ENCODE assay signal across 15 cellular contexts in the genomic region with DNA sequence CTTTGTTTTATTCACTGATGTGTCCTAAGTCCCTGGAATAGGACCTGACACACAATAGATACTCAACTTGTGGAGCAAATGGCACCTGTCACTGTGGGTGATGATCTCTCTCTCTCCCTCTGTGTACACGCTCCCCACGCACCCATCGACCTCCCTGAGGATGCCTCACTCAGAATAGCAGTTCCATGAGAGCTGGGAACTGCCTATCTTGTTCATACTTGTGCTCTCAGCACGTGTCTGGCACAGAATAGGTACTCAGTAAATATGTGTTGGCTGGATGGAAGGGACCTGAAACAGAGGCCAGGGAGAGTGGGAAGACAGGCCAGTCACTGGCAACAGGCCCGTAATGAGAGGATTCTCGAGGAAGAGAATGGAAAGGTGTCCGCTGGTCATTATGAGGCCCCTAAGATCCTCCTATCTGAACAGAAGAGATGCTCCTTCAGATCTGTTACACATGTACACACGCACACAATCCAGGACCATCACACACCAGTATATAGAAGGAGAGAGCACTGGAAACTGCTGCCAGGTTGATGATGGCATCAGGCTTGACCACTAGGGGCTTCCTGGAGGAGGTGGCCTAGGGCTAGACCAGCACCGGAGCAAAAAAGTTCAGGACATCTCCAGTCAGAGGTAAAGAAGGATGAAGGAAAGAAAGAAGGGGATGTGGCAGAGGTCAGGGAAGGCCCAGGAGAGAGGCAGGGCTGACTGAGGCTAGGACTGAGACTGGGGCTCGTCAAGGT. TPM values are rescaled to one million over a fixed set of nuclear protein-coding genes. Genes with fewer than 3 reads are reported as not detected.
DNase-seq lines count a peak whose midpoint lies in the region; ATAC-seq and TF ChIP-seq lines count a peak whose summit lies in the region.
"Had no signal": no experiment of that assay in that cellular context is flagged by ENCODE, and none has a peak within 500 bp of the region (broad histone marks: within the 10 kb centered on the region; RNA-seq: fewer than 3 reads in every experiment).

No MANE protein-coding gene starts in this region.

- no peak overlapping the region for H2BK120ac ChIP-seq in neuronal stem cell (ENCODE audit: low read depth, low read length)

- H3K4me3 Mint-ChIP-seq in CD14-positive monocyte, result peak overlapping the region in 1 of 2 donors; percentile 48
- no peak overlapping the region for H3K4me3 Mint-ChIP-seq in naive thymus-derived CD8-positive, alpha-beta T cell

- no peak overlapping the region for H2AFZ ChIP-seq in neuronal stem cell (ENCODE audit: low read length)

- H3K4me3 ChIP-seq in HL-60 (replicated peaks; ENCODE audit: insufficient read depth, low read length) (no peak overlapping the region), epithelial cell of esophagus (ENCODE audit: low read length) (no peak overlapping the region), neuronal stem cell (ENCODE audit: low read length in 2 of 2) (no peak overlapping the region)
- H3K4me3 ChIP-seq: BLaER1, pancreas had no signal

- H2BK5ac ChIP-seq in neuronal stem cell (ENCODE audit: low read length), result no peak overlapping the region

- H4K8ac ChIP-seq in neuronal stem cell (ENCODE audit: low read depth, low read length), result no peak overlapping the region

- no peak overlapping the region for H4K91ac ChIP-seq in neuronal stem cell (ENCODE audit: low read depth, low read length, poor library complexity)

- no CpG with 5 or more reads among the region's 10 CpGs for WGBS in neuronal stem cell (ENCODE audit: extremely low coverage in 2 of 2, insufficient read length in 2 of 2, insufficient replicate concordance in 1 of 2), 2 donors

- H2BK12ac ChIP-seq in neuronal stem cell (ENCODE audit: low read length), result no peak overlapping the region

- intact Hi-C loops in CD14-positive monocyte (cut with micrococcal nuclease), result no loop called here

- POLR2A ChIA-PET in naive thymus-derived CD8-positive, alpha-beta T cell (lab: Charles Lee), result no interaction called here

- DNase-seq in CD14-positive monocyte (ENCODE audit: low spot score) (no peak), HL-60 (ENCODE audit: low read depth in 1 of 2, low spot score in 1 of 2) (no peak), epithelial cell of esophagus (ENCODE audit: low read depth) (no peak), neuronal stem cell (ENCODE audit: low spot score) (no peak), 8988T (no peak), NCI-H1092 (lab: John Stamatoyannopoulos, UW) (no peak), NCI-H748 (lab: John Stamatoyannopoulos, UW; ENCODE audit: unreplicated experiment) (no peak)
- DNase-seq in naive thymus-derived CD8-positive, alpha-beta T cell, result no peak
- DNase-seq: effector CD4-positive, alpha-beta T cell; GOT3; midbrain; NCI-H2029 treated with DMSO at 0.1 percent for 48 hours; NCI-H774 had no signal

- H3K27me3 Mint-ChIP-seq in CD14-positive monocyte (ENCODE audit: low read depth in 3 of 3), result peaks cover 0 to 8% (median 1%) of the 10 kb centered on the region in 3 donors
- H3K27me3 Mint-ChIP-seq in naive thymus-derived CD8-positive, alpha-beta T cell, result no peaks in the 10 kb centered on the region

- no peak overlapping the region for H2BK15ac ChIP-seq in neuronal stem cell (ENCODE audit: low read length)

- H3K9ac ChIP-seq in neuronal stem cell (ENCODE audit: low read depth, low read length, poor library complexity), result no peak overlapping the region
- H3K9ac ChIP-seq: BLaER1 had no signal

- H3K18ac ChIP-seq in neuronal stem cell (ENCODE audit: low read length), result no peak overlapping the region

- peak overlapping the region; percentile 22 for H2AK5ac ChIP-seq in neuronal stem cell (ENCODE audit: low read depth, low read length)

- H3K79me1 ChIP-seq in neuronal stem cell (ENCODE audit: low read depth, low read length), result no peaks in the 10 kb centered on the region

- no peaks in the 10 kb centered on the region for H3K36me3 ChIP-seq in neuronal stem cell (replicated peaks in 1 of 2; ENCODE audit: control insufficient read depth in 2 of 2, insufficient read depth in 2 of 2, low read length in 2 of 2)
- H3K36me3 ChIP-seq: BLaER1, pancreas had no signal

- peaks cover 0 to 2% (median 0%) of the 10 kb centered on the region in 7 donors for H3K9me3 Mint-ChIP-seq in CD14-positive monocyte
- H3K9me3 Mint-ChIP-seq in naive thymus-derived CD8-positive, alpha-beta T cell, result no peaks in the 10 kb centered on the region

- H3K27ac Mint-ChIP-seq in CD14-positive monocyte, result peak overlapping the region in 5 of 7 donors; percentile 0 to 97 (median 9)
- H3K27ac Mint-ChIP-seq in naive thymus-derived CD8-positive, alpha-beta T cell, result peak overlapping the region in 1 of 10 donors; percentile 34

- TF ChIP-seq CTCF in CD14-positive monocyte (IDR thresholded peaks at IDR 0.05), result peak; percentile 25
- no peak for TF ChIP-seq CTCF in HL-60 (IDR thresholded peaks at IDR 0.05; ENCODE audit: insufficient read depth, low read length)
- TF ChIP-seq CTCF in epithelial cell of esophagus (IDR thresholded peaks at IDR 0.05; ENCODE audit: insufficient read depth, low read depth, low read length, missing control alignments), result peak; percentile 5

- peaks cover 0 to 5% of the 10 kb centered on the region in 2 donors for H3K4me1 ChIP-seq in neuronal stem cell (ENCODE audit: control insufficient read depth in 2 of 2, insufficient read depth in 1 of 2, low read depth in 1 of 2, low read length in 2 of 2)

- H3K4me2 ChIP-seq in neuronal stem cell (ENCODE audit: insufficient read depth, low read length, poor library complexity, severe bottlenecking), result no peak overlapping the region

- no peak for ATAC-seq in naive thymus-derived CD8-positive, alpha-beta T cell

- peaks cover 3 to 14% of the 10 kb centered on the region in 2 donors for H3K36me3 Mint-ChIP-seq in CD14-positive monocyte
- H3K36me3 Mint-ChIP-seq in naive thymus-derived CD8-positive, alpha-beta T cell, result no peaks in the 10 kb centered on the region

- no peak overlapping the region for H3K4ac ChIP-seq in neuronal stem cell (ENCODE audit: low read length)

- no peak overlapping the region for H3K14ac ChIP-seq in neuronal stem cell (ENCODE audit: low read length)

- peaks cover 95% of the 10 kb centered on the region for H3K4me1 Mint-ChIP-seq in CD14-positive monocyte
- peaks cover 3 to 11% (median 8%) of the 10 kb centered on the region in 4 donors for H3K4me1 Mint-ChIP-seq in naive thymus-derived CD8-positive, alpha-beta T cell

- H3K9me3 ChIP-seq in neuronal stem cell (replicated peaks in 1 of 2; ENCODE audit: control insufficient read depth in 2 of 2, insufficient read depth in 1 of 2, low read depth in 1 of 2, low read length in 2 of 2), result no peaks in the 10 kb centered on the region
- H3K9me3 ChIP-seq: BLaER1, pancreas had no signal

- peak overlapping the region; percentile 92 for H3K27ac ChIP-seq in HL-60 (replicated peaks)
- no peak overlapping the region for H3K27ac ChIP-seq in neuronal stem cell (replicated peaks; ENCODE audit: low read length)

- no peak overlapping the region for H3K23ac ChIP-seq in neuronal stem cell (ENCODE audit: low read depth, low read length, poor library complexity)

- H3K27me3 ChIP-seq in HL-60 (ENCODE audit: insufficient read depth, poor library complexity, severe bottlenecking) (no peaks in the 10 kb centered on the region), neuronal stem cell (ENCODE audit: control insufficient read depth in 3 of 3, insufficient read depth in 3 of 3, low read depth in 1 of 3, low read length in 3 of 3) (peaks cover 0 to 50% (median 0%) of the 10 kb centered on the region in 3 experiments)
- H3K27me3 ChIP-seq: BLaER1, pancreas had no signal

RNA-seq across cellular contexts. Expression of a gene that starts 30.9 kb away (rescaled TPM):
- polyA plus RNA-seq in CD14-positive monocyte, result 10 to 100 TPM; 19.0 to 32.0 TPM
- 29.0 TPM for polyA plus RNA-seq in neuronal stem cell (2013, experiment 1 of 2)
- polyA plus RNA-seq in neuronal stem cell (2013, experiment 2 of 2), result 29.1 TPM
- 1 to 10 TPM; 4.5 to 5.6 TPM for total RNA-seq in naive thymus-derived CD8-positive, alpha-beta T cell
- polyA plus RNA-seq in naive thymus-derived CD8-positive, alpha-beta T cell, result not detected

Comparison
In these comparisons a context has a peak if more than half of its experiments do, and no peak if none do; other contexts are left out.
1. RNA of a gene that starts 30.9 kb away (polyA plus RNA-seq): 19.0 to 32.0 TPM in CD14-positive monocyte; not detected in naive thymus-derived CD8-positive, alpha-beta T cell; every median in the first group is over 10 times any median in the second.